In genomic region chr4:4541661-4542570, GRCh38 we compare ENCODE assay signal across 8 cellular contexts. TPM values are rescaled to one million over a fixed set of nuclear protein-coding genes. Genes with fewer than 3 reads are reported as not detected.
A peak's percentile ranks its signal among the peaks of the same experiment; 100 is the strongest.
DNase-seq lines count a peak whose midpoint lies in the region; ATAC-seq and TF ChIP-seq lines count a peak whose summit lies in the region.

Gene STX18 (minus strand): TSS chr4:4542048. CDS start chr4:4541964, 84 bp downstream.

- CTCF ChIA-PET in activated CD4-positive, alpha-beta memory T cell treated with anti-CD3 and anti-CD28 coated beads for 36 hours (lab: Charles Lee): interaction anchor here (0.6 to 1.0 kb wide), 7 partner anchors 14 to 374 kb away, joined by 3 to 5 read pairs (median 3); no protein-coding TSS in a partner anchor

- 1% methylated on average over 20 of the region's 76 CpGs for WGBS in right lobe of liver (ENCODE audit: insufficient coverage, low coverage, low lambda C conversion rate, missing lambda C conversion rate)

- no peak for TF ChIP-seq CTCF in CD14-positive monocyte (IDR thresholded peaks at IDR 0.05)
- TF ChIP-seq CTCF in dorsolateral prefrontal cortex (IDR thresholded peaks at IDR 0.05 in 54 of 56, conservative IDR thresholded peaks at IDR 0.05 in 2 of 56; ENCODE audit: low read depth in 1 of 56, partially characterized antibody in 56 of 56): peak in 45 of 56 donors; percentile 11 to 67 (median 36)
- no peak for TF ChIP-seq CTCF in right lobe of liver (IDR thresholded peaks at IDR 0.05)

- POLR2A ChIA-PET in activated CD4-positive, alpha-beta memory T cell treated with anti-CD3 and anti-CD28 coated beads for 36 hours (lab: Charles Lee): interaction anchor here (1.0 to 1.6 kb wide), 6 partner anchors 14 to 294 kb away, joined by 3 to 6 read pairs (median 3); partner anchors contain the start of gene TMEM128

- H3K9me3 ChIP-seq in right lobe of liver: no peaks in the 10 kb centered on the region

- no peaks in the 10 kb centered on the region for H3K9me3 Mint-ChIP-seq in CD14-positive monocyte
- no peaks in the 10 kb centered on the region for H3K9me3 Mint-ChIP-seq in activated CD4-positive, alpha-beta memory T cell treated with anti-CD3 and anti-CD28 coated beads for 36 hours

- H3K4me1 ChIP-seq in right lobe of liver: peaks cover 0 to 19% (median 5%) of the 10 kb centered on the region in 4 donors

- H3K36me3 ChIP-seq in right lobe of liver: no peaks in the 10 kb centered on the region

- H3K36me3 Mint-ChIP-seq in CD14-positive monocyte: peaks cover 2 to 3% of the 10 kb centered on the region in 2 donors
- H3K36me3 Mint-ChIP-seq in activated CD4-positive, alpha-beta memory T cell treated with anti-CD3 and anti-CD28 coated beads for 36 hours: peaks cover 4% of the 10 kb centered on the region

- TF ChIP-seq POLR2A in right lobe of liver (IDR thresholded peaks at IDR 0.05): peak; percentile 72

- H3K27ac ChIP-seq in dorsolateral prefrontal cortex (peak within 1 kb of the TSS in 57 of 59 donors; percentile 28 to 93 (median 78)), right lobe of liver (peak within 1 kb of the TSS; percentile 64 to 85 (median 75))

- ATAC-seq in GM19351 (IDR thresholded peaks at IDR 0.05; ENCODE audit: unreplicated experiment) (peak; percentile 80), HG03520 (IDR thresholded peaks at IDR 0.05; ENCODE audit: unreplicated experiment) (peak; percentile 66), right lobe of liver (peak; percentile 96 to 98 (median 98))

- peaks cover 0 to 2% (median 0%) of the 10 kb centered on the region in 3 donors for H3K27me3 Mint-ChIP-seq in CD14-positive monocyte (ENCODE audit: low read depth in 3 of 3)
- H3K27me3 Mint-ChIP-seq in activated CD4-positive, alpha-beta memory T cell treated with anti-CD3 and anti-CD28 coated beads for 36 hours: no peaks in the 10 kb centered on the region

- H3K4me3 ChIP-seq in dorsolateral prefrontal cortex (peak within 1 kb of the TSS; percentile 68 to 100 (median 96)), right lobe of liver (peak within 1 kb of the TSS; percentile 88 to 98 (median 96))

- DNase-seq in CD14-positive monocyte (ENCODE audit: low spot score) (peak; percentile 87), NCI-H748 treated with DMSO at 0.1 percent for 48 hours (lab: John Stamatoyannopoulos, UW) (peak; percentile 30), dorsolateral prefrontal cortex (peak; percentile 60 to 89 (median 75)), right lobe of liver (peak; percentile 87 to 89 (median 88))
- peak; percentile 92 for DNase-seq in activated CD4-positive, alpha-beta memory T cell treated with anti-CD3 and anti-CD28 coated beads for 36 hours
- DNase-seq in stimulated activated CD4-positive, alpha-beta T cell treated with anti-CD3 and anti-CD28 coated beads, Interleukin-4, amount 100 ng/mL, for 48 hours (ENCODE audit: low read depth in 2 of 2): peak; percentile 81 to 87

- H3K4me3 Mint-ChIP-seq in CD14-positive monocyte: peak within 1 kb of the TSS; percentile 91 to 96
- H3K4me3 Mint-ChIP-seq in activated CD4-positive, alpha-beta memory T cell treated with anti-CD3 and anti-CD28 coated beads for 36 hours: peak within 1 kb of the TSS; percentile 90

- peaks cover 38% of the 10 kb centered on the region for H3K4me1 Mint-ChIP-seq in CD14-positive monocyte
- H3K4me1 Mint-ChIP-seq in activated CD4-positive, alpha-beta memory T cell treated with anti-CD3 and anti-CD28 coated beads for 36 hours (ENCODE audit: low read depth): peaks cover 46% of the 10 kb centered on the region

- intact Hi-C loops in CD14-positive monocyte (cut with micrococcal nuclease) (no loop called here), dorsolateral prefrontal cortex (cut with DNase I) (loop anchor here in 1 of 2 donors (5.0 kb wide), 2 partner anchors 60 to 295 kb away; partner anchors contain the start of gene TMEM128), right lobe of liver (cut with DNase I) (no loop called here)
- intact Hi-C loops in activated CD4-positive, alpha-beta memory T cell treated with anti-CD3 and anti-CD28 coated beads for 36 hours (cut with micrococcal nuclease): loop anchor here (1.0 to 5.0 kb wide), 6 partner anchors 17 to 295 kb away; partner anchors contain the start of gene TMEM128

- H3K27ac Mint-ChIP-seq in CD14-positive monocyte: peak within 1 kb of the TSS; percentile 95 to 99 (median 98)
- peak within 1 kb of the TSS; percentile 86 for H3K27ac Mint-ChIP-seq in activated CD4-positive, alpha-beta memory T cell treated with anti-CD3 and anti-CD28 coated beads for 36 hours

- no peaks in the 10 kb centered on the region for H3K27me3 ChIP-seq in dorsolateral prefrontal cortex
- no peaks in the 10 kb centered on the region for H3K27me3 ChIP-seq in right lobe of liver

RNA-seq across cellular contexts. Expression of gene STX18, which starts in this region (rescaled TPM):
- polyA plus RNA-seq in CD14-positive monocyte: 10 to 100 TPM; 19.0 to 19.6 TPM
- total RNA-seq in activated CD4-positive, alpha-beta memory T cell treated with anti-CD3 and anti-CD28 coated beads for 36 hours: 10 to 100 TPM; 20.2 to 23.2 TPM
- total RNA-seq in dorsolateral prefrontal cortex: 10 to 100 TPM; 17.3 to 46.2 (median 31.7) TPM
- total RNA-seq in right lobe of liver: 10 to 100 TPM; 11.7 to 18.4 (median 15.8) TPM

Comparison
In these comparisons a context has a peak if more than half of its experiments do, and no peak if none do; other contexts are left out.
1. Peak in every context shown above with its lines: DNase-seq, ATAC-seq, H3K4me3 ChIP-seq and H3K27ac ChIP-seq.
2. DNase-seq: peak in every context shown above with its lines; median percentile 92 in activated CD4-positive, alpha-beta memory T cell treated with anti-CD3 and anti-CD28 coated beads for 36 hours; 88 in right lobe of liver; 87 in CD14-positive monocyte; 84 in stimulated activated CD4-positive, alpha-beta T cell treated with anti-CD3 and anti-CD28 coated beads, Interleukin-4, amount 100 ng/mL, for 48 hours; 75 in dorsolateral prefrontal cortex; 30 in NCI-H748 treated with DMSO at 0.1 percent for 48 hours.
3. CTCF ChIP-seq: peak in dorsolateral prefrontal cortex (45 of 56); none in CD14-positive monocyte (single experiment) and right lobe of liver (0 of 4).